ENCODE assay signal across 2 cellular contexts in the genomic region with DNA sequence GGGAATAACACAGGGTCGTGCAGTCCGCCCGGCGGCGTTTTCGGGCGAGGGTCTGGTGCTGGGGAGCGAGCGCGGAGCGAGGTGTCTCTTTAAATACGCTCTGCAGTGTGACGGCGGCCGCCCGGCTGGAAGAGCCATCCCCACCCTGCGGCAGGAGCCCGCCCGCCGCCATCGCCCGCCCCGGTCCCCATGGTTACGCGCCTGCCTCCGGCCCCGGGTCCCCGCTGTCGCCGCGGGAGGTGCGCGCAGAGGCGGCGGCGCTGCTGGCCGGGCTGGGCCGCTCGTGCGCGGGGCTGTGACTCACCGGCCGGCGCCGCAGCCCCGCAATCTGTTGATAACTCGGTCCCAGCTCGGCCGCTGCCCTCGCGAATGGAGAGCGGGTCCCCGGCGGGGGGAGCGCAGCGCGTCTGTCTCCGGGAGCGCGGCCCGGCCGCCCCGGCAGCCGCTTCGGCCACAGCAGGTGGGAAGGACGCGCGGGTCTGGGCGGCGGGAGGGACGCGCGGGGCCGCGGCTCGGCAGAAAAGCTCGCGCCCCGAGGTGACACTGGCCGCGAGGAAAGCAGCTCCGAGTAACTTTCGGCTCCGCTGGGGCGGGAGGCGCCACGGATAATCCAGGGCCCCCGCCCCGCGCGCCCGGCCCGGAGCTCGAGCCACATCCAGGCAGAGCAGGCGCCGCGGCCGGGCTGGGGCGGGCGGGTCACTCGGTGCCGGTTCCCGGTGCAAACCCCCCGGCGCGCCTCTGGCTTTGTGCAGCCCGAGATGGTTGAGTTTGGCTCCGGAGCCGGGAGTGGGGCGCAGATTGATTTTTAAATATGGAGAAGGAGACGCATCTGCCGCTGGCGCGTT.
TF ChIP-seq lines count a peak whose summit lies in the region.

A gene with protein sequence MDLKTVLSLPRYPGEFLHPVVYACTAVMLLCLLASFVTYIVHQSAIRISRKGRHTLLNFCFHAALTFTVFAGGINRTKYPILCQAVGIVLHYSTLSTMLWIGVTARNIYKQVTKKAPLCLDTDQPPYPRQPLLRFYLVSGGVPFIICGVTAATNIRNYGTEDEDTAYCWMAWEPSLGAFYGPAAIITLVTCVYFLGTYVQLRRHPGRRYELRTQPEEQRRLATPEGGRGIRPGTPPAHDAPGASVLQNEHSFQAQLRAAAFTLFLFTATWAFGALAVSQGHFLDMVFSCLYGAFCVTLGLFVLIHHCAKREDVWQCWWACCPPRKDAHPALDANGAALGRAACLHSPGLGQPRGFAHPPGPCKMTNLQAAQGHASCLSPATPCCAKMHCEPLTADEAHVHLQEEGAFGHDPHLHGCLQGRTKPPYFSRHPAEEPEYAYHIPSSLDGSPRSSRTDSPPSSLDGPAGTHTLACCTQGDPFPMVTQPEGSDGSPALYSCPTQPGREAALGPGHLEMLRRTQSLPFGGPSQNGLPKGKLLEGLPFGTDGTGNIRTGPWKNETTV (plus strand): TSS at position 246 of the 845 bp plus-strand sequence. CDS start 986 bp downstream, outside the sequence.

TF ChIP-seq in IMR-90, 13 proteins besides CTCF, POLR2A, EP300 and RAD21:
- TF ChIP-seq MXI1 (IDR thresholded peaks at IDR 0.05; ENCODE audit: borderline replicate concordance, low read depth, low read length) (no peak), MAFK (IDR thresholded peaks at IDR 0.05; ENCODE audit: low read depth, low read length) (no peak), RFX5 (IDR thresholded peaks at IDR 0.05; ENCODE audit: low read depth, low read length) (no peak), MAZ (IDR thresholded peaks at IDR 0.05; ENCODE audit: borderline replicate concordance, low read depth, low read length) (no peak), SMC3 (IDR thresholded peaks at IDR 0.05; ENCODE audit: low read depth, low read length) (no peak), NFE2L2 (IDR thresholded peaks at IDR 0.05; ENCODE audit: low read depth, low read length) (no peak), FOS (IDR thresholded peaks at IDR 0.05; ENCODE audit: low read depth, low read length) (no peak), CEBPB (IDR thresholded peaks at IDR 0.05; ENCODE audit: low read depth, low read length) (no peak), CHD1 (IDR thresholded peaks at IDR 0.05; ENCODE audit: low read depth, low read length) (no peak), RCOR1 (IDR thresholded peaks at IDR 0.05; ENCODE audit: insufficient replicate concordance, low read length) (no peak), BHLHE40 (IDR thresholded peaks at IDR 0.05; ENCODE audit: low read depth, low read length) (no peak)
- TF ChIP-seq, protein P1, sequence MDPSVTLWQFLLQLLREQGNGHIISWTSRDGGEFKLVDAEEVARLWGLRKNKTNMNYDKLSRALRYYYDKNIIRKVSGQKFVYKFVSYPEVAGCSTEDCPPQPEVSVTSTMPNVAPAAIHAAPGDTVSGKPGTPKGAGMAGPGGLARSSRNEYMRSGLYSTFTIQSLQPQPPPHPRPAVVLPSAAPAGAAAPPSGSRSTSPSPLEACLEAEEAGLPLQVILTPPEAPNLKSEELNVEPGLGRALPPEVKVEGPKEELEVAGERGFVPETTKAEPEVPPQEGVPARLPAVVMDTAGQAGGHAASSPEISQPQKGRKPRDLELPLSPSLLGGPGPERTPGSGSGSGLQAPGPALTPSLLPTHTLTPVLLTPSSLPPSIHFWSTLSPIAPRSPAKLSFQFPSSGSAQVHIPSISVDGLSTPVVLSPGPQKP (IDR thresholded peaks at IDR 0.05; ENCODE audit: borderline replicate concordance, low read depth, low read length), result no peak
- TF ChIP-seq, protein P2, sequence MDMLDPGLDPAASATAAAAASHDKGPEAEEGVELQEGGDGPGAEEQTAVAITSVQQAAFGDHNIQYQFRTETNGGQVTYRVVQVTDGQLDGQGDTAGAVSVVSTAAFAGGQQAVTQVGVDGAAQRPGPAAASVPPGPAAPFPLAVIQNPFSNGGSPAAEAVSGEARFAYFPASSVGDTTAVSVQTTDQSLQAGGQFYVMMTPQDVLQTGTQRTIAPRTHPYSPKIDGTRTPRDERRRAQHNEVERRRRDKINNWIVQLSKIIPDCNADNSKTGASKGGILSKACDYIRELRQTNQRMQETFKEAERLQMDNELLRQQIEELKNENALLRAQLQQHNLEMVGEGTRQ (IDR thresholded peaks at IDR 0.05; ENCODE audit: low read depth, low read length), result no peak

TF ChIP-seq in H1, 55 proteins besides CTCF, POLR2A, EP300 and RAD21:
- TF ChIP-seq BACH1 (IDR thresholded peaks at IDR 0.05; ENCODE audit: low read length), result no peak
- TF ChIP-seq TEAD4 (IDR thresholded peaks at IDR 0.05; ENCODE audit: low read depth, low read length), result no peak
- TF ChIP-seq FOSL1 (IDR thresholded peaks at IDR 0.05; ENCODE audit: insufficient read depth, low read depth, low read length), result no peak
- TF ChIP-seq JUND (IDR thresholded peaks at IDR 0.05; ENCODE audit: low read length), result peak; percentile 7; the same call in 1 of the 2 replicates
- TF ChIP-seq KDM4A (IDR thresholded peaks at IDR 0.05; ENCODE audit: low read depth, low read length, severe bottlenecking), result peak; percentile 53
- TF ChIP-seq CREB1 (IDR thresholded peaks at IDR 0.05), result no peak
- TF ChIP-seq SUZ12 (IDR thresholded peaks at IDR 0.05; ENCODE audit: low read length), result peak; percentile 81
- 0 out of 2 replicates have a peak, but pooled peaks have one; percentile 5 for TF ChIP-seq GABPA (IDR thresholded peaks at IDR 0.05; ENCODE audit: borderline replicate concordance, insufficient read depth, low read length)
- TF ChIP-seq ASH2L (IDR thresholded peaks at IDR 0.05; ENCODE audit: low read length), result peak; percentile 49
- 0 out of 2 replicates have a peak, but pooled peaks have one; percentile 17 for TF ChIP-seq YY1 (IDR thresholded peaks at IDR 0.05; ENCODE audit: low read depth, low read length)
- TF ChIP-seq EZH2 (IDR thresholded peaks at IDR 0.05; ENCODE audit: low read depth, low read length, severe bottlenecking), result peak; percentile 65
- TF ChIP-seq, protein P3, sequence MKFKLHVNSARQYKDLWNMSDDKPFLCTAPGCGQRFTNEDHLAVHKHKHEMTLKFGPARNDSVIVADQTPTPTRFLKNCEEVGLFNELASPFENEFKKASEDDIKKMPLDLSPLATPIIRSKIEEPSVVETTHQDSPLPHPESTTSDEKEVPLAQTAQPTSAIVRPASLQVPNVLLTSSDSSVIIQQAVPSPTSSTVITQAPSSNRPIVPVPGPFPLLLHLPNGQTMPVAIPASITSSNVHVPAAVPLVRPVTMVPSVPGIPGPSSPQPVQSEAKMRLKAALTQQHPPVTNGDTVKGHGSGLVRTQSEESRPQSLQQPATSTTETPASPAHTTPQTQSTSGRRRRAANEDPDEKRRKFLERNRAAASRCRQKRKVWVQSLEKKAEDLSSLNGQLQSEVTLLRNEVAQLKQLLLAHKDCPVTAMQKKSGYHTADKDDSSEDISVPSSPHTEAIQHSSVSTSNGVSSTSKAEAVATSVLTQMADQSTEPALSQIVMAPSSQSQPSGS (IDR thresholded peaks at IDR 0.05; ENCODE audit: low read length), result no peak
